ENCODE assay signal across 22 cellular contexts in genomic region chr2:71559828-71560210, GRCh38.
"Had no signal": no experiment of that assay in that cellular context is flagged by ENCODE, and none has a peak within 500 bp of the region (broad histone marks: within the 10 kb centered on the region; RNA-seq: fewer than 3 reads in every experiment).

No MANE protein-coding gene starts in this region.

- H3K4me3 ChIP-seq: coronary artery, mucosa of descending colon, prostate gland, right atrium auricular region, smooth muscle cell, suprapubic skin, transverse colon, vagina had no signal

- FAIRE-seq: frontal cortex had no signal

- H3K4me2 ChIP-seq: smooth muscle cell had no signal

- H3K27me3 ChIP-seq: right atrium auricular region, transverse colon, vagina had no signal

- H3K4me1 ChIP-seq: prostate gland, right atrium auricular region, transverse colon had no signal

- H3K36me3 ChIP-seq: prostate gland, suprapubic skin, transverse colon, vagina had no signal

- DNase-seq: dermis blood vessel endothelial cell; effector memory CD8-positive, alpha-beta T cell; mammary epithelial cell; naive B cell; stimulated activated CD4-positive, alpha-beta T cell treated with anti-CD3 and anti-CD28 coated beads, Interleukin-12 subunit alpha, Interleukin-12 subunit beta, amount 100 ng/mL, for 4 hours; stimulated activated CD4-positive, alpha-beta T cell treated with anti-CD3 and anti-CD28 coated beads, Interleukin-1b, Interleukin-23, amount 100 ng/mL, for 48 hours; stimulated activated CD4-positive, alpha-beta T cell treated with anti-CD3 and anti-CD28 coated beads, Interleukin-4, amount 100 ng/mL, for 1 hour; stimulated activated CD8-positive, alpha-beta memory T cell treated with anti-CD3 and anti-CD28 coated beads, Interleukin-4, amount 100 ng/mL, for 48 hours; stimulated activated naive CD4-positive, alpha-beta T cell; stimulated activated naive CD8-positive, alpha-beta T cell treated with anti-CD3 and anti-CD28 coated beads, Interleukin-15, amount 100 ng/mL, for 72 hours; transverse colon had no signal

- H3K9me3 ChIP-seq: mucosa of descending colon, prostate gland, right atrium auricular region, suprapubic skin, transverse colon, vagina had no signal

- ATAC-seq: effector memory CD8-positive, alpha-beta T cell; left lobe of liver; mucosa of descending colon; natural killer cell treated with Interleukin-12 subunit alpha and Interleukin-12 subunit beta and Interleukin-15 and Interleukin-18, amount 100 ng/mL, for 72 hours; sciatic nerve; stimulated activated naive CD8-positive, alpha-beta T cell treated with anti-CD3 and anti-CD28 coated beads, Interleukin-15, amount 100 ng/mL, for 72 hours had no signal

- H3K27ac ChIP-seq: coronary artery, prostate gland, right atrium auricular region, suprapubic skin, transverse colon, vagina had no signal
